19 cellular contexts compared by ENCODE assay signal in the genomic region with DNA sequence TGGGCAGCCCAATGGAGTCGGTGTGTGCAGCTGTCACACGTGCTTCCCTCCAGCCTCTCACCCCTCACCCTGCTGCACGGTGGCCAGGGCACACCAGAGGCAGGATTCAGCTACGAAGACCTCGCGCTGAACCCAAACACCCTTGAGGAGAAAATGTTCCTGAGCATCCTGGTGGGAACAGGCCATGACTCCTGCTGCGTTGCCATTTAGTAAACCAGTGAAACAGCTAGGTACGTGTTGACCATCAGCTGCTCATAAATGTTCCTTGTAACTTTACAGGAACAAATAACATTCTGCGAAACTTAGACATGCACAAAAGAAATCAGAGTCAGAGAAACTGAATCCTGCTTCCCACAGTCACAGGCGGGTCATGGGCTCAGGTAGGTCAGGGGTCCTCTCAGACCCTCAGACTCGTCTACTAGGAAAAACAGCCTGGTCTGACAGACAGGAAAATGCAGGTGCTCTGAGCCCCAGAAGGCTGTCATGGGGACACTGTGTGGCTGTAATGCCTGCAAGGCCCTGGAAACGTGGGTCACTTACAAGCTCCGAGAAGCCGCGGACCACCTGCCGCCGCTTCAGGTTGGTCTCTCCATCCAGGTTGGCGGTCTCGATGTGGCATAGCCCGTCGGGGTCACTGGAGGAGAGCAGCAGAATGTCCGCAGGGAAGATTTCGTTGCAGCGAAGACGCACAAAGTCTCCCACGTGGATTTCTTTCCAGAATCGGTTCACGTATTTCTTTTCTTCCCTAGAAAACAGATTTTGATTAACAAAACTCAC.
"Had no signal": no experiment of that assay in that cellular context is flagged by ENCODE, and none has a peak within 500 bp of the region (broad histone marks: within the 10 kb centered on the region; RNA-seq: fewer than 3 reads in every experiment).

No MANE protein-coding gene starts in this region.

- DNase-seq: activated CD4-positive, alpha-beta memory T cell treated with anti-CD3 and anti-CD28 coated beads, Interleukin-2, amount 10 ng/mL, durations not matched to agents 7 days and 5 days; activated CD4-positive, alpha-beta T cell treated with anti-CD3 and anti-CD28 coated beads, Interleukin-2, amount 10 ng/mL, durations not matched to agents 24 days and 14 days; activated gamma-delta T cell treated with Interleukin-2 at 50 U/mL for 16 hours; activated T-cell treated with anti-CD3 and anti-CD28 coated beads for 4 hours; anterior cingulate cortex; brain microvascular endothelial cell; central memory CD4-positive, alpha-beta T cell; cortex of kidney; hypothalamus; nephron progenitor cell; nucleus accumbens; retina; stimulated activated CD4-positive, alpha-beta T cell treated with anti-CD3 and anti-CD28 coated beads, Interleukin-12 subunit alpha, Interleukin-12 subunit beta, amount 100 ng/mL, for 4 hours; substantia nigra had no signal

- H3K4me3 ChIP-seq: gastroesophageal sphincter, tibial nerve had no signal

- H3K27me3 Mint-ChIP-seq: activated CD4-positive, alpha-beta memory T cell treated with anti-CD3 and anti-CD28 coated beads, Interleukin-2, amount 10 ng/mL, durations not matched to agents 7 days and 5 days; activated CD4-positive, alpha-beta T cell treated with anti-CD3 and anti-CD28 coated beads, Interleukin-2, amount 10 ng/mL, durations not matched to agents 24 days and 14 days; activated naive CD4-positive, alpha-beta T cell treated with anti-CD3 and anti-CD28 coated beads, Interleukin-2, amount 50 U/mL, for 24 hours; stimulated activated naive CD8-positive, alpha-beta T cell treated with anti-CD3 and anti-CD28 coated beads, Interleukin-15, Interleukin-2, amounts not matched to agents 100 ng/mL and 50 ng/mL, for 24 hours had no signal

- H3K4me3 Mint-ChIP-seq: activated CD4-positive, alpha-beta memory T cell treated with anti-CD3 and anti-CD28 coated beads, Interleukin-2, amount 10 ng/mL, durations not matched to agents 7 days and 5 days; activated CD4-positive, alpha-beta T cell treated with anti-CD3 and anti-CD28 coated beads, Interleukin-2, amount 10 ng/mL, durations not matched to agents 24 days and 14 days; activated naive CD4-positive, alpha-beta T cell treated with anti-CD3 and anti-CD28 coated beads, Interleukin-2, amount 50 U/mL, for 24 hours; nephron progenitor cell; stimulated activated naive CD8-positive, alpha-beta T cell treated with anti-CD3 and anti-CD28 coated beads, Interleukin-15, Interleukin-2, amounts not matched to agents 100 ng/mL and 50 ng/mL, for 24 hours had no signal

- H3K9me3 Mint-ChIP-seq: activated CD4-positive, alpha-beta memory T cell treated with anti-CD3 and anti-CD28 coated beads, Interleukin-2, amount 10 ng/mL, durations not matched to agents 7 days and 5 days; activated CD4-positive, alpha-beta T cell treated with anti-CD3 and anti-CD28 coated beads, Interleukin-2, amount 10 ng/mL, durations not matched to agents 24 days and 14 days; activated naive CD4-positive, alpha-beta T cell treated with anti-CD3 and anti-CD28 coated beads, Interleukin-2, amount 50 U/mL, for 24 hours; nephron progenitor cell; stimulated activated naive CD8-positive, alpha-beta T cell treated with anti-CD3 and anti-CD28 coated beads, Interleukin-15, Interleukin-2, amounts not matched to agents 100 ng/mL and 50 ng/mL, for 24 hours had no signal

- H3K27ac Mint-ChIP-seq: activated CD4-positive, alpha-beta memory T cell treated with anti-CD3 and anti-CD28 coated beads, Interleukin-2, amount 10 ng/mL, durations not matched to agents 7 days and 5 days; activated CD4-positive, alpha-beta T cell treated with anti-CD3 and anti-CD28 coated beads, Interleukin-2, amount 10 ng/mL, durations not matched to agents 24 days and 14 days; nephron progenitor cell; stimulated activated naive CD8-positive, alpha-beta T cell treated with anti-CD3 and anti-CD28 coated beads, Interleukin-15, Interleukin-2, amounts not matched to agents 100 ng/mL and 50 ng/mL, for 24 hours had no signal

- H3K9me3 ChIP-seq: gastroesophageal sphincter, tibial nerve had no signal

- H3K36me3 ChIP-seq: brain microvascular endothelial cell had no signal

- H3K27me3 ChIP-seq: brain microvascular endothelial cell, gastroesophageal sphincter, tibial nerve had no signal

- H3K27ac ChIP-seq: brain microvascular endothelial cell, epithelial cell of prostate, tibial nerve had no signal
